In the genomic region with DNA sequence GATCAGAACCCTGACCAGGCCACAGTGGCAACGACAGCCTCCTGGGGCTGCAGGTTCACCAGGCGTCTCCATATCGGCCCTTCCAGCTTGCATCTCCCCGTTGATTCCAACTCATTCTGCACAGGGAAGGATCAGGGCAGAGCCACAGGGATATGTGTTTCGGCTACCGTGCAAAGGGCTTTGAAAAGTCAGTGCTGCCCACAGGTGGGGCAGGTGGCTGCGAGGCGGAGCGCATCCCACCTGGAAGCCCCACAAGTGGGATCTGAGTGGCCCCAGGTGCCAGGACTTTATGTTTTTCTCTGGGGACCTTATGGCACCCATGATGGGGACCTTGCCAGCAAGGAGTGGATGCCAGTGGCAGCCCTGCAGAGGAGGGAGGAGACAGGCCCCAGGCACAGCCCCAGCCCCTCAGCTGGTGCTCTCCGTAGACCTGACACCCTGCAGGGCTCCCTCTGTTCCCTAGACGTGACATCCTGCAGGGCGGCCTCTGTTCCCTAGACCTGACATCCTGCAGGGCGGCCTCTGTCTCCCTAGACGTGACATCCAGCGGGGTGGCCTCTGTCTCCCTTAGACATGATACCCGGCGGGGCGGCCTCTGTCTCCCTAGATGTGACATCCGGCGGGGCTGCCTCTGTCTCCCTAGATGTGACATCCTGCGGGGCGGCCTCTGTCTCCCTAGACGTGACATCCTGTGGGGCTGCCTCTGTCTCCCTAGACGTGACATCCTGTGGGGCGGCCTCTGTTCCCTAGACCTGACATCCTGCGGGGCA, we compare ENCODE assay signal across 18 cellular contexts.
"Had no signal": no experiment of that assay in that cellular context is flagged by ENCODE, and none has a peak within 500 bp of the region (broad histone marks: within the 10 kb centered on the region; RNA-seq: fewer than 3 reads in every experiment).

No MANE protein-coding gene starts in this region.

- H3K4me1 ChIP-seq: tibial artery had no signal

- H3K9me3 ChIP-seq: tibial artery had no signal

- H3K4me3 ChIP-seq: hepatocyte, tibial artery had no signal

- ATAC-seq: activated T-cell treated with anti-CD3 and anti-CD28 coated beads, Interleukin-2, amount 50 U/mL, for 72 hours had no signal

- H3K27ac ChIP-seq: hepatocyte, tibial artery had no signal

- H2AFZ ChIP-seq: hepatocyte had no signal

- H3K27me3 ChIP-seq: hepatocyte, tibial artery had no signal

- H3K27ac Mint-ChIP-seq: activated CD4-positive, alpha-beta memory T cell treated with anti-CD3 and anti-CD28 coated beads for 36 hours; activated naive CD4-positive, alpha-beta T cell treated with anti-CD3 and anti-CD28 coated beads for 36 hours; activated naive CD8-positive, alpha-beta T cell treated with anti-CD3 and anti-CD28 coated beads, Interleukin-2, amount 10 ng/mL, durations not matched to agents 7 days and 5 days; activated T-cell treated with anti-CD3 and anti-CD28 coated beads, Interleukin-2, amount 50 U/mL, for 72 hours; immature natural killer cell; memory B cell; stimulated activated naive CD8-positive, alpha-beta T cell treated with anti-CD3 and anti-CD28 coated beads, Interleukin-15, Interleukin-2, amounts not matched to agents 100 ng/mL and 50 ng/mL, for 24 hours had no signal

- H3K9me3 Mint-ChIP-seq: activated CD4-positive, alpha-beta memory T cell treated with anti-CD3 and anti-CD28 coated beads for 36 hours; activated naive CD4-positive, alpha-beta T cell treated with anti-CD3 and anti-CD28 coated beads for 36 hours; activated naive CD8-positive, alpha-beta T cell treated with anti-CD3 and anti-CD28 coated beads, Interleukin-2, amount 10 ng/mL, durations not matched to agents 7 days and 5 days; activated T-cell treated with anti-CD3 and anti-CD28 coated beads, Interleukin-2, amount 50 U/mL, for 72 hours; immature natural killer cell; memory B cell; stimulated activated naive CD8-positive, alpha-beta T cell treated with anti-CD3 and anti-CD28 coated beads, Interleukin-15, Interleukin-2, amounts not matched to agents 100 ng/mL and 50 ng/mL, for 24 hours had no signal

- H3K27me3 Mint-ChIP-seq: activated CD4-positive, alpha-beta memory T cell treated with anti-CD3 and anti-CD28 coated beads for 36 hours; activated naive CD8-positive, alpha-beta T cell treated with anti-CD3 and anti-CD28 coated beads, Interleukin-2, amount 10 ng/mL, durations not matched to agents 7 days and 5 days; memory B cell; stimulated activated naive CD8-positive, alpha-beta T cell treated with anti-CD3 and anti-CD28 coated beads, Interleukin-15, Interleukin-2, amounts not matched to agents 100 ng/mL and 50 ng/mL, for 24 hours had no signal

- H3K79me2 ChIP-seq: hepatocyte had no signal

- H3K4me2 ChIP-seq: hepatocyte had no signal

- H3K4me3 Mint-ChIP-seq: activated CD4-positive, alpha-beta memory T cell treated with anti-CD3 and anti-CD28 coated beads for 36 hours; activated naive CD4-positive, alpha-beta T cell treated with anti-CD3 and anti-CD28 coated beads for 36 hours; activated naive CD8-positive, alpha-beta T cell treated with anti-CD3 and anti-CD28 coated beads, Interleukin-2, amount 10 ng/mL, durations not matched to agents 7 days and 5 days; activated T-cell treated with anti-CD3 and anti-CD28 coated beads, Interleukin-2, amount 50 U/mL, for 72 hours; immature natural killer cell; memory B cell; stimulated activated naive CD8-positive, alpha-beta T cell treated with anti-CD3 and anti-CD28 coated beads, Interleukin-15, Interleukin-2, amounts not matched to agents 100 ng/mL and 50 ng/mL, for 24 hours had no signal

- H3K36me3 ChIP-seq: tibial artery had no signal

- H3K36me3 Mint-ChIP-seq: activated CD4-positive, alpha-beta memory T cell treated with anti-CD3 and anti-CD28 coated beads for 36 hours; activated naive CD8-positive, alpha-beta T cell treated with anti-CD3 and anti-CD28 coated beads, Interleukin-2, amount 10 ng/mL, durations not matched to agents 7 days and 5 days; immature natural killer cell; memory B cell had no signal

- DNase-seq: activated CD4-positive, alpha-beta memory T cell treated with anti-CD3 and anti-CD28 coated beads for 36 hours; activated CD4-positive, alpha-beta T cell treated with anti-CD3 and anti-CD28 coated beads for 48 hours; activated CD4-positive, CD25-positive, alpha-beta regulatory T cell; activated effector memory CD4-positive, alpha-beta T cell treated with Interleukin-2 at 50 U/mL for 16 hours; activated naive CD4-positive, alpha-beta T cell treated with anti-CD3 and anti-CD28 coated beads for 36 hours; activated naive CD8-positive, alpha-beta T cell treated with anti-CD3 and anti-CD28 coated beads, Interleukin-2, amount 10 ng/mL, durations not matched to agents 7 days and 5 days; activated T-cell treated with anti-CD3 and anti-CD28 coated beads, Interleukin-2, amount 50 U/mL, for 72 hours; amniotic stem cell; immature natural killer cell; kidney glomerular epithelial cell; occipital lobe; stimulated activated CD4-positive, alpha-beta T cell treated with anti-CD3 and anti-CD28 coated beads, Interleukin-1b, Interleukin-23, amount 100 ng/mL, for 48 hours; substantia nigra; T-helper 9 cell had no signal
